Comparison of ENCODE assay signal across 13 cellular contexts in the genomic region with DNA sequence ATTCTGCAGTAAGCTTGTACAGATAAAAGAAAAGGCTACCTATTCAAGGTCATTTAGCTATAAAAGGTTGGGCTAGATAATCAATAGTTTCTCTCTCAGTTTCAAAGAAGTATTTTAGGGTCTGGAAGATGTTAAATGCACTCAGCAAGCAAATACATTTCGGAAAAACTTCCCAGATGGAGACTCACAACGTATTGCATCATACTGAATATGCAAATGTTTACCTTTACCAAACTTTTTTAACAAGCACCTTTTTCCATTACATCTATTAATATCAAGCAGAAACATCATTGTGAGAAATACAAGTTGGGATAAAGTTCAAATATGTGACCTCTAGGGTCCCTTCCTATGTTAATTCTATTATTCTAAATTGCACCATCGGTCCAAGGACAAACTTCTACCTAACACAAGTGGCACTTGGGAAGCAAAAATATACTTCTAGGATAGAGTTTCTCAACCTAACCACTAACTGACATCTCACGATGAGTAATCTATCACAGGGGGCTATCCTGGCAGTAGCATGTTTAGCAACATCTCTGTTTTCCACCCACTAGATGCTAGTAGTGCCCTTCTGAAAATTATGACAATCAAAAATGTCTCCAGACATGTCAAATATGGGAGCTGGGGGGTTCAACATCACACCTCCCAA. TPM values are rescaled to one million over a fixed set of nuclear protein-coding genes. Genes with fewer than 3 reads are reported as not detected.
A peak's percentile ranks its signal among the peaks of the same experiment; 100 is the strongest.
DNase-seq lines count a peak whose midpoint lies in the region; ATAC-seq, FAIRE-seq and TF ChIP-seq lines count a peak whose summit lies in the region.
"Had no signal": no experiment of that assay in that cellular context is flagged by ENCODE, and none has a peak within 500 bp of the region (broad histone marks: within the 10 kb centered on the region; RNA-seq: fewer than 3 reads in every experiment).

No MANE protein-coding gene starts in this region.

- POLR2A ChIA-PET in activated CD8-positive, alpha-beta T cell treated with anti-CD3 and anti-CD28 coated beads for 36 hours (lab: Charles Lee), result interaction anchor here (0.7 to 1.7 kb wide), 10 partner anchors 8 to 133 kb away, joined by 3 to 6 read pairs (median 3); partner anchors contain the start of gene KANSL1
- POLR2A ChIA-PET in GM10248 (lab: Yijun Ruan, JAX), result no interaction called here

- peaks cover 53 to 95% (median 76%) of the 10 kb centered on the region in 4 donors for H3K4me1 Mint-ChIP-seq in CD4-positive, CD25-positive, alpha-beta regulatory T cell
- peaks cover 85% of the 10 kb centered on the region for H3K4me1 Mint-ChIP-seq in activated CD8-positive, alpha-beta T cell treated with anti-CD3 and anti-CD28 coated beads for 36 hours (ENCODE audit: low read depth)
- H3K4me1 Mint-ChIP-seq in glutamatergic neuron (ENCODE audit: low read depth, unreplicated experiment), result peaks cover 36% of the 10 kb centered on the region

- H3K27me3 Mint-ChIP-seq in CD4-positive, CD25-positive, alpha-beta regulatory T cell, result no peaks in the 10 kb centered on the region
- H3K27me3 Mint-ChIP-seq in activated CD8-positive, alpha-beta T cell treated with anti-CD3 and anti-CD28 coated beads for 36 hours, result no peaks in the 10 kb centered on the region
- peaks cover 3% of the 10 kb centered on the region for H3K27me3 Mint-ChIP-seq in glutamatergic neuron (ENCODE audit: unreplicated experiment)

- peaks cover 5% of the 10 kb centered on the region for H3K36me3 ChIP-seq in CD4-positive, CD25-positive, alpha-beta regulatory T cell (ENCODE audit: control insufficient read depth, insufficient read depth, low read length)

- peaks cover 12% of the 10 kb centered on the region for H3K36me3 Mint-ChIP-seq in CD4-positive, CD25-positive, alpha-beta regulatory T cell
- peaks cover 15% of the 10 kb centered on the region for H3K36me3 Mint-ChIP-seq in activated CD8-positive, alpha-beta T cell treated with anti-CD3 and anti-CD28 coated beads for 36 hours (ENCODE audit: low read depth)
- no peaks in the 10 kb centered on the region for H3K36me3 Mint-ChIP-seq in glutamatergic neuron (ENCODE audit: unreplicated experiment)

- no peak for FAIRE-seq in HTR-8/SVneo (lab: Jason Lieb, UNC)

- H3K27ac Mint-ChIP-seq in CD4-positive, CD25-positive, alpha-beta regulatory T cell, result peak overlapping the region; percentile 32 to 81 (median 62)
- H3K27ac Mint-ChIP-seq in activated CD8-positive, alpha-beta T cell treated with anti-CD3 and anti-CD28 coated beads for 36 hours, result peak overlapping the region; percentile 89
- no peak overlapping the region for H3K27ac Mint-ChIP-seq in glutamatergic neuron (ENCODE audit: unreplicated experiment)

- CTCF ChIA-PET in activated CD8-positive, alpha-beta T cell treated with anti-CD3 and anti-CD28 coated beads for 36 hours (lab: Charles Lee), result interaction anchor here (0.6 to 3.6 kb wide), 10 partner anchors 8 to 135 kb away, joined by 3 to 24 read pairs (median 3); partner anchors contain the start of gene KANSL1
- CTCF ChIA-PET in GM10248 (lab: Yijun Ruan, JAX), result interaction anchor here (0.8 to 2.9 kb wide), 9 partner anchors 8 to 134 kb away, joined by 3 to 13 read pairs (median 6); partner anchors contain the start of gene KANSL1

- H3K27ac ChIP-seq in CD4-positive, CD25-positive, alpha-beta regulatory T cell (ENCODE audit: insufficient read depth, low read length, poor library complexity, severe bottlenecking), result no peak overlapping the region
- H3K27ac ChIP-seq: coronary artery, skin epidermis had no signal

- ATAC-seq in CD4-positive, CD25-positive, alpha-beta regulatory T cell (ENCODE audit: low read depth in 2 of 2), result no peak
- peak; percentile 79 for ATAC-seq in activated CD8-positive, alpha-beta T cell treated with anti-CD3 and anti-CD28 coated beads for 36 hours

- H3K4me3 ChIP-seq in CD4-positive, CD25-positive, alpha-beta regulatory T cell (ENCODE audit: low read depth, low read length), result peak overlapping the region; percentile 71
- H3K4me3 ChIP-seq: coronary artery, skin epidermis had no signal

- no peaks in the 10 kb centered on the region for H3K9me3 ChIP-seq in CD4-positive, CD25-positive, alpha-beta regulatory T cell (ENCODE audit: control insufficient read depth in 2 of 2, low read length in 2 of 2)

- intact Hi-C loops in activated CD8-positive, alpha-beta T cell treated with anti-CD3 and anti-CD28 coated beads for 36 hours (cut with micrococcal nuclease), result loop anchor here (5.0 kb wide), 1 partner anchor 56 kb away; no protein-coding TSS in a partner anchor

- peak overlapping the region; percentile 24 to 69 (median 54) for H3K4me3 Mint-ChIP-seq in CD4-positive, CD25-positive, alpha-beta regulatory T cell
- H3K4me3 Mint-ChIP-seq in activated CD8-positive, alpha-beta T cell treated with anti-CD3 and anti-CD28 coated beads for 36 hours, result peak overlapping the region; percentile 50
- no peak overlapping the region for H3K4me3 Mint-ChIP-seq in glutamatergic neuron (ENCODE audit: unreplicated experiment)

- H3K9me3 Mint-ChIP-seq in CD4-positive, CD25-positive, alpha-beta regulatory T cell, result no peaks in the 10 kb centered on the region
- H3K9me3 Mint-ChIP-seq in activated CD8-positive, alpha-beta T cell treated with anti-CD3 and anti-CD28 coated beads for 36 hours, result no peaks in the 10 kb centered on the region
- H3K9me3 Mint-ChIP-seq in glutamatergic neuron (ENCODE audit: unreplicated experiment), result peaks cover 3% of the 10 kb centered on the region

- DNase-seq in CD4-positive, CD25-positive, alpha-beta regulatory T cell, result no peak
- DNase-seq in HTR-8/SVneo (ENCODE audit: insufficient read length, low spot score) (peak; percentile 63), kidney glomerular epithelial cell (lab: John Stamatoyannopoulos, UW) (peak; percentile 22), glutamatergic neuron (no peak), germinal center (ENCODE audit: low spot score) (no peak), GM10248 (ENCODE audit: extremely low spot score) (no peak), NCI-H345 (lab: John Stamatoyannopoulos, UW) (no peak)
- no peak for DNase-seq in activated CD8-positive, alpha-beta T cell treated with anti-CD3 and anti-CD28 coated beads for 36 hours
- DNase-seq: DND-41, NCI-H510A treated with DMSO at 0.1 percent for 48 hours, substantia nigra had no signal

- H3K4me1 ChIP-seq in CD4-positive, CD25-positive, alpha-beta regulatory T cell (ENCODE audit: control insufficient read depth, insufficient read depth, low read length, poor library complexity, severe bottlenecking), result peaks cover 86% of the 10 kb centered on the region

- TF ChIP-seq CTCF in activated CD8-positive, alpha-beta T cell treated with anti-CD3 and anti-CD28 coated beads for 36 hours (IDR thresholded peaks at IDR 0.05), result no peak
- TF ChIP-seq CTCF in glutamatergic neuron (IDR thresholded peaks at IDR 0.05; ENCODE audit: partially characterized antibody, unreplicated experiment) (no peak), GM10248 (IDR thresholded peaks at IDR 0.05; ENCODE audit: control extremely low read depth, extremely low read depth, low read depth, missing control alignments) (no peak)

- H3K27me3 ChIP-seq in CD4-positive, CD25-positive, alpha-beta regulatory T cell (ENCODE audit: control insufficient read depth, insufficient read depth, low read length), result no peaks in the 10 kb centered on the region

RNA-seq across cellular contexts. Expression of gene KANSL1, which starts 14.6 kb away (rescaled TPM):
- total RNA-seq in CD4-positive, CD25-positive, alpha-beta regulatory T cell, result 295 TPM
- 10 to 100 TPM in 3 of 4 donors, 1 to 10 TPM in 1; 9.1 to 14.1 (median 11.3) TPM for polyA plus RNA-seq in CD4-positive, CD25-positive, alpha-beta regulatory T cell
- total RNA-seq in activated CD8-positive, alpha-beta T cell treated with anti-CD3 and anti-CD28 coated beads for 36 hours, result 10 to 100 TPM; 54.4 to 55.3 TPM
- total RNA-seq in glutamatergic neuron (ENCODE audit: unreplicated experiment), result 191 TPM

Comparison
In these comparisons a context has a peak if more than half of its experiments do, and no peak if none do; other contexts are left out.
1. DNase-seq: peak in HTR-8/SVneo (single experiment) and kidney glomerular epithelial cell (single experiment); none in CD4-positive, CD25-positive, alpha-beta regulatory T cell (0 of 3), activated CD8-positive, alpha-beta T cell treated with anti-CD3 and anti-CD28 coated beads for 36 hours (single experiment), glutamatergic neuron (single experiment), germinal center (single experiment), GM10248 (single experiment) and NCI-H345 (single experiment).